Comparison of ENCODE assay signal across 7 cellular contexts in genomic region chr2:218367415-218368149, GRCh38. TPM values are rescaled to one million over a fixed set of nuclear protein-coding genes. Genes with fewer than 3 reads are reported as not detected.
DNase-seq lines count a peak whose midpoint lies in the region; ATAC-seq and TF ChIP-seq lines count a peak whose summit lies in the region.

No MANE protein-coding gene starts in this region.

- ATAC-seq in GM18868 (IDR thresholded peaks at IDR 0.05; ENCODE audit: unreplicated experiment) (peak; percentile 93), HG03045 (IDR thresholded peaks at IDR 0.05; ENCODE audit: unreplicated experiment) (peak; percentile 96)

- in situ Hi-C loops in SK-MEL-5 (cut with HindIII; ENCODE audit: low pct_unique_long_range_greater_than_20kb, low sequenced_read_pairs): no loop called here

- no peak overlapping the region for H3K27ac Mint-ChIP-seq in activated naive CD4-positive, alpha-beta T cell treated with anti-CD3 and anti-CD28 coated beads, Interleukin-2, amount 50 U/mL, for 24 hours
- H3K27ac Mint-ChIP-seq in progenitor cell of endocrine pancreas: peak overlapping the region; percentile 85

- DNase-seq in SK-MEL-5 (ENCODE audit: low read depth, low spot score) (peak; percentile 32), cardiac muscle cell (ENCODE audit: low read depth in 1 of 2, low spot score in 1 of 2) (peak; percentile 86 to 87), progenitor cell of endocrine pancreas (ENCODE audit: low spot score, unreplicated experiment) (peak; percentile 68), ureter (ENCODE audit: low spot score) (peak; percentile 92)

- H3K27ac ChIP-seq in cardiac muscle cell: peak overlapping the region; percentile 25

- no peaks in the 10 kb centered on the region for H3K9me3 Mint-ChIP-seq in activated naive CD4-positive, alpha-beta T cell treated with anti-CD3 and anti-CD28 coated beads, Interleukin-2, amount 50 U/mL, for 24 hours
- no peaks in the 10 kb centered on the region for H3K9me3 Mint-ChIP-seq in progenitor cell of endocrine pancreas (ENCODE audit: low read depth)

- H3K4me3 Mint-ChIP-seq in activated naive CD4-positive, alpha-beta T cell treated with anti-CD3 and anti-CD28 coated beads, Interleukin-2, amount 50 U/mL, for 24 hours: peak overlapping the region; percentile 84
- H3K4me3 Mint-ChIP-seq in progenitor cell of endocrine pancreas (ENCODE audit: low read depth): peak overlapping the region; percentile 74

- no peak for TF ChIP-seq CTCF in cardiac muscle cell (IDR thresholded peaks at IDR 0.05; ENCODE audit: low read depth, low read length)
- no peak for TF ChIP-seq CTCF in progenitor cell of endocrine pancreas (IDR thresholded peaks at IDR 0.05; ENCODE audit: unreplicated experiment)

- H3K4me3 ChIP-seq in cardiac muscle cell: peak overlapping the region; percentile 13

- no peaks in the 10 kb centered on the region for H3K36me3 Mint-ChIP-seq in activated naive CD4-positive, alpha-beta T cell treated with anti-CD3 and anti-CD28 coated beads, Interleukin-2, amount 50 U/mL, for 24 hours
- no peaks in the 10 kb centered on the region for H3K36me3 Mint-ChIP-seq in progenitor cell of endocrine pancreas (ENCODE audit: insufficient read depth)

- no peaks in the 10 kb centered on the region for H3K4me1 ChIP-seq in cardiac muscle cell (ENCODE audit: low read depth)

- no peaks in the 10 kb centered on the region for H3K36me3 ChIP-seq in cardiac muscle cell

- H3K27me3 ChIP-seq in cardiac muscle cell: no peaks in the 10 kb centered on the region

- no peaks in the 10 kb centered on the region for H3K27me3 Mint-ChIP-seq in activated naive CD4-positive, alpha-beta T cell treated with anti-CD3 and anti-CD28 coated beads, Interleukin-2, amount 50 U/mL, for 24 hours
- H3K27me3 Mint-ChIP-seq in progenitor cell of endocrine pancreas: peaks cover 4% of the 10 kb centered on the region

- H3K9me3 ChIP-seq in cardiac muscle cell (ENCODE audit: low read depth): no peaks in the 10 kb centered on the region

- H3K4me1 Mint-ChIP-seq in activated naive CD4-positive, alpha-beta T cell treated with anti-CD3 and anti-CD28 coated beads, Interleukin-2, amount 50 U/mL, for 24 hours: peaks cover 28% of the 10 kb centered on the region
- peaks cover 1% of the 10 kb centered on the region for H3K4me1 Mint-ChIP-seq in progenitor cell of endocrine pancreas (ENCODE audit: low read depth)

RNA-seq across cellular contexts. Expression of gene CATIP, which starts 10.9 kb away (rescaled TPM):
- not detected in 2 replicates for total RNA-seq in SK-MEL-5 (2014; rRNA removed; shearing (Covaris generic))
- not detected in 2 replicates for polyA plus RNA-seq in SK-MEL-5 (2015; cell fraction: cytosol; rRNA removed)
- 9.9 TPM in 1 of 2 replicates, not detected in the other for polyA plus RNA-seq in SK-MEL-5 (2015; cell fraction: nucleus; rRNA removed)
- total RNA-seq in cardiac muscle cell (2.0 and 5.5 TPM in 2 replicates), progenitor cell of endocrine pancreas (3.3 and 3.8 TPM in 2 replicates), ureter (not detected)
- 1.2 and 5.0 TPM in 2 replicates for polyA plus RNA-seq in cardiac muscle cell

RNA-seq across cellular contexts. Expression of gene SLC11A1, which starts 14.5 kb away (rescaled TPM):
- total RNA-seq in SK-MEL-5 (2014; rRNA removed; shearing (Covaris generic)): 0.11 TPM in 1 of 2 replicates, not detected in the other
- 0.14 TPM in 1 of 2 replicates, not detected in the other for polyA plus RNA-seq in SK-MEL-5 (2015; cell fraction: cytosol; rRNA removed)
- 0.23 TPM in 1 of 2 replicates, not detected in the other for polyA plus RNA-seq in SK-MEL-5 (2015; cell fraction: nucleus; rRNA removed)
- total RNA-seq in cardiac muscle cell (0.25 and 0.63 TPM in 2 replicates), progenitor cell of endocrine pancreas (0.33 and 0.34 TPM in 2 replicates), ureter (16.5 TPM)
- 0.81 and 1.1 TPM in 2 replicates for polyA plus RNA-seq in cardiac muscle cell

RNA-seq across cellular contexts. Expression of gene CTDSP1, which starts 32.1 kb away (rescaled TPM):
- total RNA-seq in SK-MEL-5 (2014; rRNA removed; shearing (Covaris generic)): 26.9 and 29.6 TPM in 2 replicates
- polyA plus RNA-seq in SK-MEL-5 (2015; cell fraction: cytosol; rRNA removed): 69.8 and 74.6 TPM in 2 replicates
- polyA plus RNA-seq in SK-MEL-5 (2015; cell fraction: nucleus; rRNA removed): 25.0 and 29.9 TPM in 2 replicates
- 147 and 179 TPM in 2 replicates for total RNA-seq in cardiac muscle cell
- polyA plus RNA-seq in cardiac muscle cell: 22.6 and 35.5 TPM in 2 replicates
- total RNA-seq in progenitor cell of endocrine pancreas: 102 and 108 TPM in 2 replicates
- 153 TPM for total RNA-seq in ureter

RNA-seq across cellular contexts. Expression of gene VIL1, which starts 51.3 kb away (rescaled TPM):
- total RNA-seq in SK-MEL-5 (2014; rRNA removed; shearing (Covaris generic)): 0.05 and 0.11 TPM in 2 replicates
- 0.28 TPM in 1 of 2 replicates, not detected in the other for polyA plus RNA-seq in SK-MEL-5 (2015; cell fraction: cytosol; rRNA removed)
- not detected in 2 replicates for polyA plus RNA-seq in SK-MEL-5 (2015; cell fraction: nucleus; rRNA removed)
- total RNA-seq in cardiac muscle cell (0.63 and 1.1 TPM in 2 replicates), progenitor cell of endocrine pancreas (281 and 305 TPM in 2 replicates), ureter (not detected)
- 0.52 and 0.65 TPM in 2 replicates for polyA plus RNA-seq in cardiac muscle cell

Comparison
In these comparisons a context has a peak if more than half of its experiments do, and no peak if none do; other contexts are left out.
1. Peak in every context shown above with its lines: DNase-seq, ATAC-seq, H3K4me3 ChIP-seq and H3K27ac ChIP-seq.
2. DNase-seq: peak in every context shown above with its lines; median percentile 92 in ureter; 86 in cardiac muscle cell; 68 in progenitor cell of endocrine pancreas; 32 in SK-MEL-5.
3. RNA of gene SLC11A1, which starts 14.5 kb away (total RNA-seq): 16.5 TPM in ureter (single experiment); 0.25 to 0.63 TPM in cardiac muscle cell, 0.33 to 0.34 TPM in progenitor cell of endocrine pancreas and 0.11 TPM in SK-MEL-5; every median in the first group is over 10 times any median in the second.